17 cellular contexts compared by ENCODE assay signal in genomic region chr6:44054635-44055559, GRCh38.
DNase-seq lines count a peak whose midpoint lies in the region; TF ChIP-seq lines count a peak whose summit lies in the region.
"Had no signal": no experiment of that assay in that cellular context is flagged by ENCODE, and none has a peak within 500 bp of the region (broad histone marks: within the 10 kb centered on the region; RNA-seq: fewer than 3 reads in every experiment).

No MANE protein-coding gene starts in this region.

- H3K23ac ChIP-seq in trophoblast cell (ENCODE audit: low read length) = no peak overlapping the region

- H2AFZ ChIP-seq in trophoblast cell (ENCODE audit: insufficient read depth, low read length, poor library complexity) = no peak overlapping the region

- no peak overlapping the region for H3K4me3 ChIP-seq in trophoblast cell (ENCODE audit: low read depth, low read length)
- H3K4me3 ChIP-seq: GM12878, HAP-1, thoracic aorta had no signal

- TF ChIP-seq CTCF in GM13976 (IDR thresholded peaks at IDR 0.05; ENCODE audit: borderline replicate concordance, control extremely low read depth, extremely low read depth, insufficient read depth, missing control alignments) = no peak

- in situ Hi-C loops in GM13976 (cut with MboI; ENCODE audit: low sequenced_read_pairs, unreplicated experiment) = no loop called here

- H2BK12ac ChIP-seq in trophoblast cell (ENCODE audit: low read length) = peak overlapping the region; percentile 21

- H3K27me3 ChIP-seq in trophoblast cell (ENCODE audit: insufficient read depth, low read length) = no peaks in the 10 kb centered on the region

- no peak overlapping the region for H4K8ac ChIP-seq in trophoblast cell (ENCODE audit: low read depth, low read length)

- peak overlapping the region; percentile 37 for H2AK5ac ChIP-seq in trophoblast cell (ENCODE audit: low read length)

- no peak overlapping the region for H3K14ac ChIP-seq in trophoblast cell (ENCODE audit: low read length)

- no peak overlapping the region for H3K27ac ChIP-seq in trophoblast cell (ENCODE audit: low read depth, low read length)
- H3K27ac ChIP-seq: thoracic aorta had no signal

- H3K4ac ChIP-seq in trophoblast cell (ENCODE audit: low read depth, low read length) = no peak overlapping the region

- no peaks in the 10 kb centered on the region for H3K9me3 ChIP-seq in trophoblast cell (ENCODE audit: insufficient read depth, low read depth, low read length)
- H3K9me3 ChIP-seq: HAP-1, thoracic aorta had no signal

- no peak overlapping the region for H4K12ac ChIP-seq in trophoblast cell (ENCODE audit: low read depth, low read length)

- peaks cover 20% of the 10 kb centered on the region for H3K79me1 ChIP-seq in trophoblast cell (ENCODE audit: low read length)

- no peaks in the 10 kb centered on the region for H3K79me2 ChIP-seq in trophoblast cell (ENCODE audit: control insufficient read depth, insufficient read depth, low read length, poor library complexity)

- no CpG with 5 or more reads among the region's 8 CpGs for WGBS in trophoblast cell (ENCODE audit: extremely low coverage, insufficient coverage, insufficient read length)

- peak overlapping the region; percentile 9 for H4K91ac ChIP-seq in trophoblast cell (ENCODE audit: low read depth, low read length)

- H3K18ac ChIP-seq in trophoblast cell (ENCODE audit: low read length) = no peak overlapping the region

- DNase-seq in ELF-1 (ENCODE audit: low read depth, low spot score) = peak; percentile 51
- DNase-seq in SK-N-DZ (ENCODE audit: low spot score) = peak; percentile 62
- DNase-seq in fibroblast of peridontal ligament (ENCODE audit: extremely low read depth) = peak; percentile 89
- no peak for DNase-seq in trophoblast cell
- no peak for DNase-seq in activated naive CD4-positive, alpha-beta T cell treated with anti-CD3 and anti-CD28 coated beads, Interleukin-2, amount 50 U/mL, for 16 hours
- no peak for DNase-seq in NCI-H1436 (lab: John Stamatoyannopoulos, UW)
- no peak for DNase-seq in NCI-H1417 (lab: John Stamatoyannopoulos, UW)
- no peak for DNase-seq in GM13976 (ENCODE audit: low spot score)
- DNase-seq: activated CD4-positive, alpha-beta T cell treated with anti-CD3 and anti-CD28 coated beads, Interleukin-2, amount 10 ng/mL, durations not matched to agents 24 days and 14 days; activated gamma-delta T cell treated with Interleukin-2 at 50 U/mL for 16 hours; foreskin melanocyte; immature natural killer cell; NCI-H1694; NK-92 treated with Interleukin-12 subunit alpha and Interleukin-12 subunit beta, amount 100 ng/mL, for 24 hours had no signal

- H3K4me2 ChIP-seq in trophoblast cell (ENCODE audit: low read length) = no peak overlapping the region

- H2BK5ac ChIP-seq in trophoblast cell (ENCODE audit: low read depth, low read length, poor library complexity) = no peak overlapping the region

- peaks cover 35 to 55% of the 10 kb centered on the region in 2 experiments for H3K4me1 ChIP-seq in trophoblast cell (ENCODE audit: control insufficient read depth in 1 of 2, insufficient read depth in 2 of 2, low read length in 2 of 2)
- H3K4me1 ChIP-seq: HAP-1 had no signal

- no peak overlapping the region for H3K9ac ChIP-seq in trophoblast cell (ENCODE audit: low read length)

- peak overlapping the region; percentile 8 for H2BK120ac ChIP-seq in trophoblast cell (ENCODE audit: insufficient read depth, low read length, poor library complexity)

- no peaks in the 10 kb centered on the region for H3K36me3 ChIP-seq in trophoblast cell (ENCODE audit: control insufficient read depth in 1 of 2, insufficient read depth in 2 of 2, low read length in 2 of 2)
- H3K36me3 ChIP-seq: HAP-1, thoracic aorta had no signal

Comparison
In these comparisons a context has a peak if more than half of its experiments do, and no peak if none do; other contexts are left out.
1. DNase-seq: peak in ELF-1 (single experiment), SK-N-DZ (single experiment) and fibroblast of peridontal ligament (single experiment); none in trophoblast cell (0 of 2), activated naive CD4-positive, alpha-beta T cell treated with anti-CD3 and anti-CD28 coated beads, Interleukin-2, amount 50 U/mL, for 16 hours (single experiment), NCI-H1436 (single experiment), NCI-H1417 (0 of 3) and GM13976 (single experiment).